ENCODE assay signal across 8 cellular contexts in the genomic region with DNA sequence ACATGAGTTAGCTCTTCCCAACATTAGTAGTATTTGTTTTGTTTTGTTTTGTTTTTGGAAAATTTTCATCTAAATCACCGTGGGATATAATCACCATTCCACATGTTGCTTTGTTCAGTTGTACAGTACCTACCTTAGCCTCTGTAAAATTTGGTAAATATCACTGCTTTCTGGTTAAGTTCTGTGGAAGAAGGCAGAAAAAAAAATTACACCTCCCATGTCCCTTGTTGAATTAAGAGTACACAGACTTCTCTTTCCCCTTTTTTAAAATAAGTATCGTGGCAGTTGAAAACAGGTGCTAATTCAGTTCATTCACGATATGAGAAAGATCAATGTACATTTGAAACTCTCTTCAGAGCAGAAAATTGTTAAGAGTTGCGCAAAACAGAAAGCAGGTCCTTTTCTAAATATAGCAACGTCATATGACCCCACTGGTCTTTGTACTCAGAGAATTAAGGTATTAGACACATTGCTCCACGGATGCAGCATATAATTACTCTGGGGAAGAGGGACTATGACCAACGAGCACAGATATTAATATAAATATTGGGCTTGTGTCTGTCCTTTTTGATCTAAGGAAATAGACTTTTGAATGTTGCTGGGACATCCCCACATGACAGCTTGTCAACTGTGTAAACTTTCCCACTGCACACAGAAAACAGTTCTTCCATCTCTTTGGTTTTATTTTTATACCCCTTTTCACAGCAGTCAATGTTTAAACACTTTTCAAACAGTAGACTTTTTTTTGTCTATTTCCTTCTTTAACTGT. TPM values are rescaled to one million over a fixed set of nuclear protein-coding genes. Genes with fewer than 3 reads are reported as not detected.
DNase-seq lines count a peak whose midpoint lies in the region; ATAC-seq lines count a peak whose summit lies in the region.

No MANE protein-coding gene starts in this region.

- H3K27me3 Mint-ChIP-seq in activated CD8-positive, alpha-beta memory T cell treated with anti-CD3 and anti-CD28 coated beads, Interleukin-2, amount 10 ng/mL, durations not matched to agents 7 days and 5 days, result no peaks in the 10 kb centered on the region
- no peaks in the 10 kb centered on the region for H3K27me3 Mint-ChIP-seq in dendritic cell treated with granulocyte-macrophage colony-stimulating factor and Interleukin-4, amounts not matched to agents 40 ng/mL and 50 ng/mL, for 4 days

- H3K36me3 Mint-ChIP-seq in activated CD8-positive, alpha-beta memory T cell treated with anti-CD3 and anti-CD28 coated beads, Interleukin-2, amount 10 ng/mL, durations not matched to agents 7 days and 5 days, result no peaks in the 10 kb centered on the region
- no peaks in the 10 kb centered on the region for H3K36me3 Mint-ChIP-seq in dendritic cell treated with granulocyte-macrophage colony-stimulating factor and Interleukin-4, amounts not matched to agents 40 ng/mL and 50 ng/mL, for 4 days (ENCODE audit: low read depth)

- H3K27ac Mint-ChIP-seq in activated CD8-positive, alpha-beta memory T cell treated with anti-CD3 and anti-CD28 coated beads, Interleukin-2, amount 10 ng/mL, durations not matched to agents 7 days and 5 days, result peak overlapping the region; percentile 98
- H3K27ac Mint-ChIP-seq in dendritic cell treated with granulocyte-macrophage colony-stimulating factor and Interleukin-4, amounts not matched to agents 40 ng/mL and 50 ng/mL, for 4 days, result peak overlapping the region; percentile 98

- peak; percentile 80 for ATAC-seq in activated CD8-positive, alpha-beta memory T cell treated with anti-CD3 and anti-CD28 coated beads, Interleukin-2, amount 10 ng/mL, durations not matched to agents 7 days and 5 days
- ATAC-seq in HG02623 (IDR thresholded peaks at IDR 0.05; ENCODE audit: unreplicated experiment) (peak; percentile 47), sciatic nerve (peak; percentile 48)

- intact Hi-C loops in dendritic cell treated with granulocyte-macrophage colony-stimulating factor and Interleukin-4, amounts not matched to agents 40 ng/mL and 50 ng/mL, for 4 days (cut with micrococcal nuclease), result no loop called here
- intact Hi-C loops in sciatic nerve (cut with DNase I), result no loop called here

- H3K4me1 Mint-ChIP-seq in activated CD8-positive, alpha-beta memory T cell treated with anti-CD3 and anti-CD28 coated beads, Interleukin-2, amount 10 ng/mL, durations not matched to agents 7 days and 5 days, result peaks cover 43% of the 10 kb centered on the region
- H3K4me1 Mint-ChIP-seq in dendritic cell treated with granulocyte-macrophage colony-stimulating factor and Interleukin-4, amounts not matched to agents 40 ng/mL and 50 ng/mL, for 4 days (ENCODE audit: low read depth), result peaks cover 33% of the 10 kb centered on the region

- H3K9me3 Mint-ChIP-seq in activated CD8-positive, alpha-beta memory T cell treated with anti-CD3 and anti-CD28 coated beads, Interleukin-2, amount 10 ng/mL, durations not matched to agents 7 days and 5 days (ENCODE audit: low read depth), result no peaks in the 10 kb centered on the region
- no peaks in the 10 kb centered on the region for H3K9me3 Mint-ChIP-seq in dendritic cell treated with granulocyte-macrophage colony-stimulating factor and Interleukin-4, amounts not matched to agents 40 ng/mL and 50 ng/mL, for 4 days

- DNase-seq in activated CD8-positive, alpha-beta memory T cell treated with anti-CD3 and anti-CD28 coated beads, Interleukin-2, amount 10 ng/mL, durations not matched to agents 7 days and 5 days, result no peak
- DNase-seq in activated CD8-positive, alpha-beta memory T cell treated with anti-CD3 and anti-CD28 coated beads for 24 hours, result no peak
- DNase-seq in MV-4-11 (lab: John Stamatoyannopoulos, UW) (peak; percentile 81), sciatic nerve (ENCODE audit: low spot score) (no peak), RKO (ENCODE audit: low spot score) (no peak), NCI-H146 (lab: John Stamatoyannopoulos, UW) (no peak)

- H3K4me3 Mint-ChIP-seq in activated CD8-positive, alpha-beta memory T cell treated with anti-CD3 and anti-CD28 coated beads, Interleukin-2, amount 10 ng/mL, durations not matched to agents 7 days and 5 days, result peak overlapping the region; percentile 70
- H3K4me3 Mint-ChIP-seq in dendritic cell treated with granulocyte-macrophage colony-stimulating factor and Interleukin-4, amounts not matched to agents 40 ng/mL and 50 ng/mL, for 4 days, result peak overlapping the region; percentile 17

- CTCF ChIA-PET in activated CD8-positive, alpha-beta memory T cell treated with anti-CD3 and anti-CD28 coated beads, Interleukin-2, amount 10 ng/mL, durations not matched to agents 7 days and 5 days (lab: Charles Lee), result interaction anchor here (0.6 to 2.3 kb wide), 9 partner anchors 10 to 288 kb away, joined by 3 to 9 read pairs (median 3); no protein-coding TSS in a partner anchor

RNA-seq across cellular contexts. Expression of a gene that starts 58.6 kb away (rescaled TPM):
- 10 to 100 TPM; 80.2 to 81.9 TPM for total RNA-seq in activated CD8-positive, alpha-beta memory T cell treated with anti-CD3 and anti-CD28 coated beads, Interleukin-2, amount 10 ng/mL, durations not matched to agents 7 days and 5 days
- total RNA-seq in sciatic nerve, result 34.9 TPM
